In genomic region chr4:150664935-150665334, GRCh38 we compare ENCODE assay signal across 17 cellular contexts.
DNase-seq lines count a peak whose midpoint lies in the region; ATAC-seq, FAIRE-seq and TF ChIP-seq lines count a peak whose summit lies in the region.
"Had no signal": no experiment of that assay in that cellular context is flagged by ENCODE, and none has a peak within 500 bp of the region (broad histone marks: within the 10 kb centered on the region; RNA-seq: fewer than 3 reads in every experiment).

No MANE protein-coding gene starts in this region.

- CTCF ChIA-PET in naive thymus-derived CD4-positive, alpha-beta T cell (lab: Charles Lee), result no interaction called here
- CTCF ChIA-PET in activated CD8-positive, alpha-beta T cell treated with anti-CD3 and anti-CD28 coated beads for 36 hours (lab: Charles Lee), result no interaction called here

- H4K20me1 ChIP-seq in keratinocyte (ENCODE audit: control insufficient read depth, extremely low read depth, insufficient read depth, low read length), result no peaks in the 10 kb centered on the region

- intact Hi-C loops in aorta (cut with DNase I), result no loop called here
- intact Hi-C loops in naive thymus-derived CD4-positive, alpha-beta T cell (cut with micrococcal nuclease), result no loop called here
- intact Hi-C loops in activated CD8-positive, alpha-beta T cell treated with anti-CD3 and anti-CD28 coated beads for 36 hours (cut with micrococcal nuclease), result no loop called here

- H3K27ac ChIP-seq in keratinocyte (ENCODE audit: control insufficient read depth, insufficient read depth, low read length) (peak overlapping the region; percentile 82), aorta (ENCODE audit: low read depth in 1 of 2, low read length in 2 of 2) (no peak overlapping the region)
- H3K27ac ChIP-seq in naive thymus-derived CD4-positive, alpha-beta T cell (ENCODE audit: low read depth, low read length), result no peak overlapping the region
- H3K27ac ChIP-seq: gastrocnemius medialis, Peyer's patch, sigmoid colon, transverse colon, WERI-Rb-1 had no signal

- H3K4me2 ChIP-seq in keratinocyte (ENCODE audit: control insufficient read depth, extremely low read depth, insufficient read depth, low read depth, low read length), result peak overlapping the region; percentile 74

- DNase-seq in AG10803 (ENCODE audit: low read depth), result peak; percentile 36
- peak; percentile 60 for DNase-seq in LoVo (ENCODE audit: low spot score)
- peak; percentile 98 for DNase-seq in bronchial epithelial cell (ENCODE audit: low read depth)
- peak; percentile 42 for DNase-seq in keratinocyte (ENCODE audit: low read depth, low spot score)
- no peak for DNase-seq in aorta
- DNase-seq in naive thymus-derived CD4-positive, alpha-beta T cell, result no peak
- DNase-seq in activated CD8-positive, alpha-beta T cell treated with anti-CD3 and anti-CD28 coated beads for 36 hours, result no peak
- DNase-seq: gastrocnemius medialis, NCI-H1417, NCI-H510A, Peyer's patch, sigmoid colon, transverse colon, WERI-Rb-1 had no signal

- H3K27me3 Mint-ChIP-seq in naive thymus-derived CD4-positive, alpha-beta T cell, result no peaks in the 10 kb centered on the region
- no peaks in the 10 kb centered on the region for H3K27me3 Mint-ChIP-seq in activated CD8-positive, alpha-beta T cell treated with anti-CD3 and anti-CD28 coated beads for 36 hours

- peak overlapping the region in 2 of 9 donors; percentile 1 to 32 for H3K27ac Mint-ChIP-seq in naive thymus-derived CD4-positive, alpha-beta T cell
- H3K27ac Mint-ChIP-seq in activated CD8-positive, alpha-beta T cell treated with anti-CD3 and anti-CD28 coated beads for 36 hours, result no peak overlapping the region
- H3K27ac Mint-ChIP-seq: stimulated activated effector memory CD8-positive, alpha-beta T cell treated with anti-CD3 and anti-CD28 coated beads, Interleukin-12 subunit alpha, Interleukin-12 subunit beta, amount 100 ng/mL, for 72 hours had no signal

- dilution Hi-C loops in keratinocyte (cut with MboI; ENCODE audit: extremely low pct_ligation_motif_present, low sequenced_read_pairs), result no loop called here

- H3K79me2 ChIP-seq in keratinocyte (ENCODE audit: control insufficient read depth, insufficient read depth, low read length), result no peaks in the 10 kb centered on the region

- H3K9me1 ChIP-seq in keratinocyte (ENCODE audit: control insufficient read depth, extremely low read depth, insufficient read depth, low read length), result no peaks in the 10 kb centered on the region

- H3K36me3 Mint-ChIP-seq in naive thymus-derived CD4-positive, alpha-beta T cell, result peaks cover 1 to 48% (median 33%) of the 10 kb centered on the region in 5 donors
- peaks cover 7% of the 10 kb centered on the region for H3K36me3 Mint-ChIP-seq in activated CD8-positive, alpha-beta T cell treated with anti-CD3 and anti-CD28 coated beads for 36 hours (ENCODE audit: low read depth)

- WGBS in aorta, 2 donors, result 81 to 88% methylated on average over 2 of the region's 2 CpGs

- H3K4me1 ChIP-seq in keratinocyte (ENCODE audit: control insufficient read depth, extremely low read depth, insufficient read depth, low read length), result peaks cover 30% of the 10 kb centered on the region
- H3K4me1 ChIP-seq in aorta (ENCODE audit: control insufficient read depth in 1 of 2, insufficient read depth in 2 of 2, low read length in 2 of 2), result no peaks in the 10 kb centered on the region
- no peaks in the 10 kb centered on the region for H3K4me1 ChIP-seq in naive thymus-derived CD4-positive, alpha-beta T cell (ENCODE audit: control insufficient read depth in 2 of 2, insufficient read depth in 2 of 2, low read length in 2 of 2)
- H3K4me1 ChIP-seq: gastrocnemius medialis, Peyer's patch, sigmoid colon, transverse colon had no signal

- H3K9me3 ChIP-seq in keratinocyte (ENCODE audit: control insufficient read depth, low read depth, low read length) (no peaks in the 10 kb centered on the region), aorta (ENCODE audit: control insufficient read depth, low read length) (no peaks in the 10 kb centered on the region)
- no peaks in the 10 kb centered on the region for H3K9me3 ChIP-seq in naive thymus-derived CD4-positive, alpha-beta T cell (ENCODE audit: control insufficient read depth in 2 of 3, low read length in 3 of 3)
- H3K9me3 ChIP-seq: gastrocnemius medialis, Peyer's patch, sigmoid colon, transverse colon had no signal

- no peak overlapping the region for H3K4me3 Mint-ChIP-seq in naive thymus-derived CD4-positive, alpha-beta T cell
- no peak overlapping the region for H3K4me3 Mint-ChIP-seq in activated CD8-positive, alpha-beta T cell treated with anti-CD3 and anti-CD28 coated beads for 36 hours
- H3K4me3 Mint-ChIP-seq: stimulated activated effector memory CD8-positive, alpha-beta T cell treated with anti-CD3 and anti-CD28 coated beads, Interleukin-12 subunit alpha, Interleukin-12 subunit beta, amount 100 ng/mL, for 72 hours had no signal

- H3K4me1 Mint-ChIP-seq in naive thymus-derived CD4-positive, alpha-beta T cell, result peaks cover 0 to 3% (median 0%) of the 10 kb centered on the region in 7 donors
- H3K4me1 Mint-ChIP-seq in activated CD8-positive, alpha-beta T cell treated with anti-CD3 and anti-CD28 coated beads for 36 hours (ENCODE audit: low read depth), result no peaks in the 10 kb centered on the region

- TF ChIP-seq CTCF in AG10803 (conservative IDR thresholded peaks at IDR 0.05; ENCODE audit: low read length) (no peak), bronchial epithelial cell (IDR thresholded peaks at IDR 0.05; ENCODE audit: insufficient read depth, low read length, severe bottlenecking) (no peak), keratinocyte (optimal IDR thresholded peaks at IDR 0.05 in 1 of 3, IDR thresholded peaks at IDR 0.05 in 1 of 3, conservative IDR thresholded peaks at IDR 0.05 in 1 of 3; ENCODE audit: extremely low read depth in 1 of 3, insufficient read depth in 2 of 3, low read length in 3 of 3) (no peak)
- TF ChIP-seq CTCF in activated CD8-positive, alpha-beta T cell treated with anti-CD3 and anti-CD28 coated beads for 36 hours (IDR thresholded peaks at IDR 0.05), result no peak

- no peak for FAIRE-seq in bronchial epithelial cell (lab: Jason Lieb, UNC)
- FAIRE-seq in keratinocyte (lab: Jason Lieb, UNC), result peak; percentile 97
- FAIRE-seq: GM18507 had no signal

- peaks cover 0 to 2% (median 0%) of the 10 kb centered on the region in 11 donors for H3K9me3 Mint-ChIP-seq in naive thymus-derived CD4-positive, alpha-beta T cell
- H3K9me3 Mint-ChIP-seq in activated CD8-positive, alpha-beta T cell treated with anti-CD3 and anti-CD28 coated beads for 36 hours, result no peaks in the 10 kb centered on the region
- H3K9me3 Mint-ChIP-seq: stimulated activated effector memory CD8-positive, alpha-beta T cell treated with anti-CD3 and anti-CD28 coated beads, Interleukin-12 subunit alpha, Interleukin-12 subunit beta, amount 100 ng/mL, for 72 hours had no signal

- H2AFZ ChIP-seq in keratinocyte (ENCODE audit: control insufficient read depth, low read length), result no peak overlapping the region

- no peak for ATAC-seq in aorta (ENCODE audit: low FRiP score)
- no peak for ATAC-seq in naive thymus-derived CD4-positive, alpha-beta T cell
- ATAC-seq in GM21360 (IDR thresholded peaks at IDR 0.05; ENCODE audit: unreplicated experiment), result no peak
- no peak for ATAC-seq in activated CD8-positive, alpha-beta T cell treated with anti-CD3 and anti-CD28 coated beads for 36 hours
- ATAC-seq: gastrocnemius medialis; stimulated activated effector memory CD8-positive, alpha-beta T cell treated with anti-CD3 and anti-CD28 coated beads, Interleukin-12 subunit alpha, Interleukin-12 subunit beta, amount 100 ng/mL, for 72 hours had no signal

- POLR2A ChIA-PET in naive thymus-derived CD4-positive, alpha-beta T cell (lab: Charles Lee), result no interaction called here
- POLR2A ChIA-PET in activated CD8-positive, alpha-beta T cell treated with anti-CD3 and anti-CD28 coated beads for 36 hours (lab: Charles Lee), result no interaction called here

- H3K4me3 ChIP-seq in AG10803 (ENCODE audit: low read length), result no peak overlapping the region
- H3K4me3 ChIP-seq in bronchial epithelial cell (ENCODE audit: low read depth, low read length), result no peak overlapping the region
- no peak overlapping the region for H3K4me3 ChIP-seq in keratinocyte (ENCODE audit: control insufficient read depth in 2 of 3, extremely low read depth in 1 of 3, insufficient read depth in 2 of 3, low read depth in 1 of 3, low read length in 3 of 3)
- H3K4me3 ChIP-seq in aorta (ENCODE audit: low read length in 2 of 2), result no peak overlapping the region
- H3K4me3 ChIP-seq in naive thymus-derived CD4-positive, alpha-beta T cell (ENCODE audit: low read length), result no peak overlapping the region
- H3K4me3 ChIP-seq: gastrocnemius medialis, Peyer's patch, sigmoid colon, transverse colon had no signal

- no peaks in the 10 kb centered on the region for H3K36me3 ChIP-seq in bronchial epithelial cell (ENCODE audit: control insufficient read depth, insufficient read depth, low read length)
- H3K36me3 ChIP-seq in keratinocyte (ENCODE audit: control insufficient read depth in 2 of 2, extremely low read depth in 1 of 2, insufficient read depth in 2 of 2, low read length in 2 of 2), result no peaks in the 10 kb centered on the region
- no peaks in the 10 kb centered on the region for H3K36me3 ChIP-seq in aorta (ENCODE audit: control insufficient read depth in 1 of 2, insufficient read depth in 2 of 2, low read length in 1 of 2)
- H3K36me3 ChIP-seq in naive thymus-derived CD4-positive, alpha-beta T cell (ENCODE audit: control insufficient read depth in 2 of 3, insufficient read depth in 3 of 3, low read length in 3 of 3), result no peaks in the 10 kb centered on the region
- H3K36me3 ChIP-seq: gastrocnemius medialis, Peyer's patch, sigmoid colon, transverse colon, WERI-Rb-1 had no signal

- H3K27me3 ChIP-seq in bronchial epithelial cell (ENCODE audit: control insufficient read depth, insufficient read depth, low read length), result no peaks in the 10 kb centered on the region
- H3K27me3 ChIP-seq in keratinocyte (ENCODE audit: control insufficient read depth, extremely low read depth, insufficient read depth, low read length), result no peaks in the 10 kb centered on the region
- no peaks in the 10 kb centered on the region for H3K27me3 ChIP-seq in aorta (ENCODE audit: control insufficient read depth in 1 of 2, insufficient read depth in 2 of 2, low read length in 1 of 2)
- H3K27me3 ChIP-seq in naive thymus-derived CD4-positive, alpha-beta T cell (ENCODE audit: control insufficient read depth in 2 of 2, insufficient read depth in 2 of 2, low read length in 2 of 2), result no peaks in the 10 kb centered on the region
- H3K27me3 ChIP-seq: gastrocnemius medialis, Peyer's patch, sigmoid colon, transverse colon had no signal

- H3K9ac ChIP-seq in keratinocyte (ENCODE audit: control insufficient read depth, extremely low read depth, insufficient read depth, low read length), result peak overlapping the region; percentile 33

Comparison
In these comparisons a context has a peak if more than half of its experiments do, and no peak if none do; other contexts are left out.
1. DNase-seq: peak in AG10803 (single experiment), LoVo (single experiment), bronchial epithelial cell (single experiment) and keratinocyte (single experiment); none in aorta (0 of 2), naive thymus-derived CD4-positive, alpha-beta T cell (0 of 9) and activated CD8-positive, alpha-beta T cell treated with anti-CD3 and anti-CD28 coated beads for 36 hours (single experiment).